1 cellular context compared by ENCODE assay signal in the genomic region with DNA sequence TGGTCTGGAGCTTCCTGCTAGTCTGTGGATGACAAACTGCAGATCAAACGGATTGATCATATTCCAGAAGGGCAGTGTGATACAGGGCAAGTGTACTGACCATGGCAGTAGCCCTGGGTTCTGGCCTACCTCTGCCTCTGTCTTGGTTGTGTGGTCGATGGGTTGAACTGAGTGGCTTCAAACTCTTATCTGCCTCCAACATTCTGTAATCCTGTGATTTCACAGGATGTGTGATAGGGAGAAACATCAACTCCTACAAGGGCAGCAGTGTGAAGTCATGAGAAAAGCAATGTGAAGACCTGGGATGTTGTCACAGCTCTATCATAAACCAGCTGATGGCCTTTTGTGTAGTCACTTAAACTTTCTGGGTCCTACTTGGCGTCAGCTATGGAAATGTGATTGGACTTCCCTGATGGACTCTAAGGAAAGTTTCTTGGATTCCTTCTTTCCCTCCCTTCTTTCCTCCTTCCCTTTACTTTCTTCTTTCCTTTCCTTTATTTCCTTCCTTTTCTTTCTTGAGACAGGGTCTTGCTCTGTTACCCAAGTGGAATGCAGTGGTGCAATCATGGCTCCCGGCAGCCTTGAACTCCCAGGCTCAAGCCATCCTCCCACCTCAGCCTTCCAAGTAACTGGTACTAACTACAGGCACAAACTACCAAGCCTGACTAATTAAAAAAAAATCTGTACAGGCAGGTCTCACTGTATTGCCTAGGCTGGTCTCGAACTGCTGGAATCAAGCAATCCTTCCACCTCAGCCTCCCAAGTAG.
TF ChIP-seq lines count a peak whose summit lies in the region.

No MANE protein-coding gene starts in this region.

TF ChIP-seq in K562, 482 proteins besides CTCF, POLR2A, EP300 and RAD21 (continued from another document):
- TF ChIP-seq NR0B1 (IDR thresholded peaks at IDR 0.05; ENCODE audit: partially characterized antibody) (no peak), ZNF644 (tag; IDR thresholded peaks at IDR 0.05; ENCODE audit: low read depth) (no peak), ARID1B (IDR thresholded peaks at IDR 0.05) (0 out of 2 replicates have a peak, but pooled peaks have one; percentile 16), SAP30 (IDR thresholded peaks at IDR 0.05; ENCODE audit: borderline replicate concordance, insufficient read depth, low read depth, low read length, poor library complexity, severe bottlenecking) (no peak), FOXK1 (CRISPR knock-in tag; IDR thresholded peaks at IDR 0.05; ENCODE audit: borderline replicate concordance) (no peak), POLR3A (IDR thresholded peaks at IDR 0.05; ENCODE audit: borderline replicate concordance, extremely low read depth, insufficient read depth, insufficient read length) (no peak)
- TF ChIP-seq, protein P1, sequence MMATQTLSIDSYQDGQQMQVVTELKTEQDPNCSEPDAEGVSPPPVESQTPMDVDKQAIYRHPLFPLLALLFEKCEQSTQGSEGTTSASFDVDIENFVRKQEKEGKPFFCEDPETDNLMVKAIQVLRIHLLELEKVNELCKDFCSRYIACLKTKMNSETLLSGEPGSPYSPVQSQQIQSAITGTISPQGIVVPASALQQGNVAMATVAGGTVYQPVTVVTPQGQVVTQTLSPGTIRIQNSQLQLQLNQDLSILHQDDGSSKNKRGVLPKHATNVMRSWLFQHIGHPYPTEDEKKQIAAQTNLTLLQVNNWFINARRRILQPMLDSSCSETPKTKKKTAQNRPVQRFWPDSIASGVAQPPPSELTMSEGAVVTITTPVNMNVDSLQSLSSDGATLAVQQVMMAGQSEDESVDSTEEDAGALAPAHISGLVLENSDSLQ (IDR thresholded peaks at IDR 0.05) = no peak
